14 cellular contexts compared by ENCODE assay signal in genomic region chr13:96946709-96947311, GRCh38. TPM values are rescaled to one million over a fixed set of nuclear protein-coding genes. Genes with fewer than 3 reads are reported as not detected.
A peak's percentile ranks its signal among the peaks of the same experiment; 100 is the strongest.
DNase-seq lines count a peak whose midpoint lies in the region; TF ChIP-seq lines count a peak whose summit lies in the region.
"Had no signal": no experiment of that assay in that cellular context is flagged by ENCODE, and none has a peak within 500 bp of the region (broad histone marks: within the 10 kb centered on the region; RNA-seq: fewer than 3 reads in every experiment).

No MANE protein-coding gene starts in this region.

- CTCF ChIA-PET in MCF 10A (lab: Yijun Ruan, JAX) (interaction anchor here (1.3 to 12.9 kb wide), 2 partner anchors 9 to 12 kb away, joined by 4 to 139 read pairs; no protein-coding TSS in a partner anchor), HEK293T (lab: Yijun Ruan, JAX) (no interaction called here)

- no TSS peak for BruUV-seq in MCF 10A (replicated peaks; lab: Mats Ljungman, UMichigan)

- H3K9me3 Mint-ChIP-seq in MCF 10A (ENCODE audit: unreplicated experiment): no peaks in the 10 kb centered on the region

- H3K36me3 Mint-ChIP-seq in MCF 10A (ENCODE audit: insufficient read depth, unreplicated experiment): no peaks in the 10 kb centered on the region

- H3K9me2 ChIP-seq in hepatocyte (replicated peaks; ENCODE audit: insufficient read depth): no peaks in the 10 kb centered on the region

- no peaks in the 10 kb centered on the region for H3K36me3 ChIP-seq in breast epithelium
- H3K36me3 ChIP-seq in Peyer's patch: no peaks in the 10 kb centered on the region
- H3K36me3 ChIP-seq in hepatocyte (replicated peaks; ENCODE audit: insufficient read depth, low read depth): no peaks in the 10 kb centered on the region
- no peaks in the 10 kb centered on the region for H3K36me3 ChIP-seq in stomach

- H3K4me3 Mint-ChIP-seq in MCF 10A (ENCODE audit: unreplicated experiment): no peak overlapping the region
- H3K4me3 Mint-ChIP-seq: H9 had no signal

- H3K4me1 ChIP-seq in breast epithelium (no peaks in the 10 kb centered on the region), Peyer's patch (no peaks in the 10 kb centered on the region), hepatocyte (ENCODE audit: insufficient read depth) (peaks cover 4% of the 10 kb centered on the region), stomach (no peaks in the 10 kb centered on the region)

- 64% methylated on average over 10 of the region's 10 CpGs for WGBS in hepatocyte (ENCODE audit: low lambda C conversion rate, missing lambda C conversion rate)
- 44 to 69% (median 52%) methylated on average over 10 of the region's 10 CpGs for WGBS in stomach, 5 donors

- H3K4me2 ChIP-seq in hepatocyte: no peak overlapping the region

- no peaks in the 10 kb centered on the region for H3K9me3 ChIP-seq in breast epithelium
- H3K9me3 ChIP-seq in Peyer's patch: no peaks in the 10 kb centered on the region
- no peaks in the 10 kb centered on the region for H3K9me3 ChIP-seq in hepatocyte (ENCODE audit: low read depth)
- H3K9me3 ChIP-seq in stomach: no peaks in the 10 kb centered on the region

- no peak for TF ChIP-seq POLR2A in breast epithelium (IDR thresholded peaks at IDR 0.05)
- no peak for TF ChIP-seq POLR2A in Peyer's patch (IDR thresholded peaks at IDR 0.05)
- no peak for TF ChIP-seq POLR2A in stomach (IDR thresholded peaks at IDR 0.05)

- H3K27ac ChIP-seq in breast epithelium: no peak overlapping the region
- no peak overlapping the region for H3K27ac ChIP-seq in Peyer's patch
- no peak overlapping the region for H3K27ac ChIP-seq in hepatocyte
- H3K27ac ChIP-seq in stomach: no peak overlapping the region

- no peak overlapping the region for H2AFZ ChIP-seq in hepatocyte

- POLR2A ChIA-PET in MCF 10A (lab: Yijun Ruan, JAX): no interaction called here
- POLR2A ChIA-PET in HEK293T (lab: Yijun Ruan, JAX): no interaction called here

- H3K27me3 Mint-ChIP-seq in MCF 10A (ENCODE audit: insufficient read depth, unreplicated experiment): no peaks in the 10 kb centered on the region

- H3K27me3 ChIP-seq in breast epithelium (no peaks in the 10 kb centered on the region), Peyer's patch (no peaks in the 10 kb centered on the region), hepatocyte (no peaks in the 10 kb centered on the region), stomach (no peaks in the 10 kb centered on the region)

- no peak for TF ChIP-seq CTCF in MCF 10A (IDR thresholded peaks at IDR 0.05; ENCODE audit: unreplicated experiment)
- TF ChIP-seq CTCF in breast epithelium (IDR thresholded peaks at IDR 0.05): no peak
- TF ChIP-seq CTCF in Peyer's patch (IDR thresholded peaks at IDR 0.05): no peak
- TF ChIP-seq CTCF in hepatocyte (IDR thresholded peaks at IDR 0.05; ENCODE audit: poor library complexity): no peak
- no peak for TF ChIP-seq CTCF in stomach (IDR thresholded peaks at IDR 0.05)
- TF ChIP-seq CTCF in GM20000 (IDR thresholded peaks at IDR 0.05; ENCODE audit: extremely low read depth, missing control alignments): no peak

- no peaks in the 10 kb centered on the region for H3K4me1 Mint-ChIP-seq in MCF 10A (ENCODE audit: insufficient read depth, unreplicated experiment)

- peak; percentile 30 for DNase-seq in MCF 10A (ENCODE audit: unreplicated experiment)
- no peak for DNase-seq in breast epithelium (ENCODE audit: low spot score in 2 of 2)
- DNase-seq in Peyer's patch: peak in 2 of 3 donors; percentile 49 to 55
- DNase-seq in hepatocyte (ENCODE audit: low spot score): peak; percentile 51
- peak; percentile 53 for DNase-seq in stomach
- DNase-seq in stimulated activated CD4-positive, alpha-beta T cell treated with anti-CD3 and anti-CD28 coated beads, Interleukin-4, amount 100 ng/mL, for 24 hours: no peak
- DNase-seq in HEK293T (ENCODE audit: extremely low spot score): no peak
- no peak for DNase-seq in GM20000 (ENCODE audit: low spot score)
- DNase-seq: C1 segment of cervical spinal cord, DMS53, H9, NCI-H146, NCI-H524 had no signal

- no peaks in the 10 kb centered on the region for H3K79me2 ChIP-seq in hepatocyte

- no peak overlapping the region for H3K27ac Mint-ChIP-seq in MCF 10A (ENCODE audit: low read depth, unreplicated experiment)
- H3K27ac Mint-ChIP-seq: H9 had no signal

- no peak overlapping the region for H3K4me3 ChIP-seq in breast epithelium
- H3K4me3 ChIP-seq in Peyer's patch: no peak overlapping the region
- no peak overlapping the region for H3K4me3 ChIP-seq in hepatocyte
- no peak overlapping the region for H3K4me3 ChIP-seq in stomach

- no peaks in the 10 kb centered on the region for H4K20me1 ChIP-seq in hepatocyte (ENCODE audit: insufficient read depth, poor library complexity, severe bottlenecking)

- TF ChIP-seq EP300 in stomach (IDR thresholded peaks at IDR 0.05): no peak

- intact Hi-C loops in MCF 10A (cut with micrococcal nuclease): no loop called here
- intact Hi-C loops in breast epithelium (cut with DNase I; ENCODE audit: low total_unique reads): no loop called here
- intact Hi-C loops in stomach (cut with DNase I; ENCODE audit: low total_unique reads): no loop called here

TF ChIP-seq in HEK293T, 16 proteins besides CTCF, POLR2A, EP300 and RAD21:
- TF ChIP-seq PKNOX1 (IDR thresholded peaks at IDR 0.05) (no peak), FOXA1 (IDR thresholded peaks at IDR 0.05) (no peak), FOXK2 (IDR thresholded peaks at IDR 0.05) (no peak), NFRKB (IDR thresholded peaks at IDR 0.05) (no peak), SUZ12 (IDR thresholded peaks at IDR 0.05) (no peak), L3MBTL2 (conservative IDR thresholded peaks at IDR 0.05) (no peak), BHLHE40 (IDR thresholded peaks at IDR 0.05; ENCODE audit: borderline replicate concordance) (no peak), CTBP1 (IDR thresholded peaks at IDR 0.05; ENCODE audit: borderline replicate concordance) (no peak), ARNT (IDR thresholded peaks at IDR 0.05) (no peak)

RNA-seq across cellular contexts. Expression of gene OXGR1, which starts 47.5 kb away (rescaled TPM):
- not detected in 2 replicates for total RNA-seq in MCF 10A (2022)
- total RNA-seq in breast epithelium: 1 to 10 TPM in 2 of 3 donors, under 1 TPM in 1; 0.64 to 2.0 (median 1.9) TPM
- 1 to 10 TPM in 2 of 4 donors, not detected in 2; 1.2 to 1.3 TPM for total RNA-seq in Peyer's patch
- total RNA-seq in hepatocyte: 0.63 and 0.88 TPM in 2 replicates
- 0.60 TPM in 1 of 2 replicates, not detected in the other for polyA plus RNA-seq in hepatocyte
- under 1 TPM in 1 of 5 donors, not detected in 4; 0.37 TPM for total RNA-seq in stomach
- polyA plus RNA-seq in stomach: under 1 TPM in 1 of 3 donors, not detected in 2; 0.50 TPM
- total RNA-seq: H9, HT-29 had no signal

Comparison
In these comparisons a context has a peak if more than half of its experiments do, and no peak if none do; other contexts are left out.
1. DNase-seq: peak in MCF 10A (single experiment), Peyer's patch (2 of 3), hepatocyte (single experiment) and stomach (single experiment); none in breast epithelium (0 of 2), stimulated activated CD4-positive, alpha-beta T cell treated with anti-CD3 and anti-CD28 coated beads, Interleukin-4, amount 100 ng/mL, for 24 hours (single experiment), HEK293T (single experiment) and GM20000 (single experiment).